Comparison of ENCODE assay signal across 32 cellular contexts in the genomic region with DNA sequence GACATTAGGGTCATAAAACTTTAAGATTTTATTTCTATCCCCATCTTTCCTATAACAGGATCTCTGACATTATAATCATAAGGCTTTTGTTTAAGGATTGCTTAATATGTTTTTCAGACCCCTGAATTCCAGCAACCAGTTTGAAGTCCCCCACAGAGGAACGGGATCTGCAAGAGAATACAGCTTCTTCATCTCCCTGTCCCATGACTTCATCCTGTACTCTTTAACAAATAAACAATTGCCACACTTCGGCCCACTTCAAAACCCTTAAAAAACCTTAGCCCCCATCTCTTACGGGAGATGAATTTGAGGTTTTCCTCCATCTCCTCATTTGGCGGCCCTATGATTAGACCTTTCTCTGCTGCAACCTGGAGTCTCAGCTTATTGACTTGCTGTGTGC. TPM values are rescaled to one million over a fixed set of nuclear protein-coding genes. Genes with fewer than 3 reads are reported as not detected.
"Had no signal": no experiment of that assay in that cellular context is flagged by ENCODE, and none has a peak within 500 bp of the region (broad histone marks: within the 10 kb centered on the region; RNA-seq: fewer than 3 reads in every experiment).

No MANE protein-coding gene starts in this region.

- H3K27me3 Mint-ChIP-seq: activated B cell treated with CpG ODN at 0.5 μM for 24 hours; activated CD4-positive, alpha-beta T cell treated with anti-CD3 and anti-CD28 coated beads for 36 hours; activated CD8-positive, alpha-beta memory T cell treated with anti-CD3 and anti-CD28 coated beads, Interleukin-2, amount 10 ng/mL, durations not matched to agents 7 days and 5 days; activated naive CD8-positive, alpha-beta T cell treated with anti-CD3 and anti-CD28 coated beads for 36 hours; brain; dendritic cell treated with granulocyte-macrophage colony-stimulating factor and Interleukin-4, amounts not matched to agents 40 ng/mL and 50 ng/mL, for 4 days; natural killer cell treated with Interleukin-12 subunit alpha and Interleukin-12 subunit beta and Interleukin-15 and Interleukin-18, amount 100 ng/mL, for 72 hours; type B pancreatic cell had no signal

- H3K4me3 ChIP-seq: adrenal gland, esophagus muscularis mucosa, heart left ventricle, left lung, lower lobe of right lung, mucosa of descending colon, skin epidermis, thoracic aorta, vagina had no signal

- H3K27ac ChIP-seq: adrenal gland, esophagus muscularis mucosa, foreskin keratinocyte, heart left ventricle, left lung, lower lobe of right lung, skin epidermis, thoracic aorta, vagina had no signal

- H3K9me3 Mint-ChIP-seq: activated B cell treated with CpG ODN at 0.5 μM for 24 hours; activated naive CD4-positive, alpha-beta T cell treated with anti-CD3 and anti-CD28 coated beads for 36 hours; activated naive CD8-positive, alpha-beta T cell treated with anti-CD3 and anti-CD28 coated beads for 36 hours; activated T-cell treated with anti-CD3 and anti-CD28 coated beads, Interleukin-2, amount 50 U/mL, for 72 hours; dendritic cell treated with granulocyte-macrophage colony-stimulating factor and Interleukin-4, amounts not matched to agents 40 ng/mL and 50 ng/mL, for 4 days; natural killer cell treated with Interleukin-12 subunit alpha and Interleukin-12 subunit beta and Interleukin-15 and Interleukin-18, amount 100 ng/mL, for 72 hours; type B pancreatic cell had no signal

- H3K27me3 ChIP-seq: adrenal gland, esophagus muscularis mucosa, foreskin keratinocyte, heart left ventricle, left lung, vagina had no signal

- H3K9me3 ChIP-seq: adrenal gland, esophagus muscularis mucosa, heart left ventricle, left lung, lower lobe of right lung, mucosa of descending colon, thoracic aorta, vagina had no signal

- FAIRE-seq: islet of Langerhans had no signal

- H3K4me1 ChIP-seq: adrenal gland, esophagus muscularis mucosa, foreskin keratinocyte, heart left ventricle, left lung, lower lobe of right lung, vagina had no signal

- H3K4me3 Mint-ChIP-seq: activated B cell treated with CpG ODN at 0.5 μM for 24 hours; activated CD4-positive, alpha-beta T cell treated with anti-CD3 and anti-CD28 coated beads for 36 hours; activated CD8-positive, alpha-beta memory T cell treated with anti-CD3 and anti-CD28 coated beads, Interleukin-2, amount 10 ng/mL, durations not matched to agents 7 days and 5 days; activated CD8-positive, alpha-beta T cell treated with anti-CD3 and anti-CD28 coated beads, Interleukin-2, amount 10 ng/mL, durations not matched to agents 7 days and 5 days; activated naive CD4-positive, alpha-beta T cell treated with anti-CD3 and anti-CD28 coated beads for 36 hours; activated naive CD8-positive, alpha-beta T cell treated with anti-CD3 and anti-CD28 coated beads for 36 hours; activated T-cell treated with anti-CD3 and anti-CD28 coated beads, Interleukin-2, amount 50 U/mL, for 72 hours; brain; dendritic cell treated with granulocyte-macrophage colony-stimulating factor and Interleukin-4, amounts not matched to agents 40 ng/mL and 50 ng/mL, for 4 days; natural killer cell treated with Interleukin-12 subunit alpha and Interleukin-12 subunit beta and Interleukin-15 and Interleukin-18, amount 100 ng/mL, for 72 hours; type B pancreatic cell had no signal

- DNase-seq: activated B cell treated with CpG ODN at 0.5 μM for 24 hours; activated CD4-positive, alpha-beta T cell treated with anti-CD3 and anti-CD28 coated beads for 36 hours; activated CD8-positive, alpha-beta memory T cell treated with anti-CD3 and anti-CD28 coated beads, Interleukin-2, amount 10 ng/mL, durations not matched to agents 7 days and 5 days; activated CD8-positive, alpha-beta T cell treated with anti-CD3 and anti-CD28 coated beads, Interleukin-2, amount 10 ng/mL, durations not matched to agents 7 days and 5 days; activated effector memory CD4-positive, alpha-beta T cell treated with anti-CD3 and anti-CD28 coated beads, Interleukin-2, amount 50 U/mL, for 16 hours; activated naive CD4-positive, alpha-beta T cell treated with anti-CD3 and anti-CD28 coated beads for 36 hours; activated naive CD8-positive, alpha-beta T cell treated with anti-CD3 and anti-CD28 coated beads for 36 hours; activated T-cell treated with anti-CD3 and anti-CD28 coated beads, Interleukin-2, amount 50 U/mL, for 72 hours; adrenal gland; aorta; effector CD4-positive, alpha-beta T cell; foreskin keratinocyte; heart left ventricle; hypothalamus; left lung; lower lobe of right lung; mesendoderm; mucosa of descending colon; stimulated activated CD4-positive, alpha-beta T cell treated with anti-CD3 and anti-CD28 coated beads, Interleukin-12 subunit alpha, Interleukin-12 subunit beta, amount 100 ng/mL, for 4 hours; stimulated activated CD4-positive, alpha-beta T cell treated with anti-CD3 and anti-CD28 coated beads, Interleukin-4, amount 100 ng/mL, for 1 hour; stimulated activated naive CD8-positive, alpha-beta T cell treated with anti-CD3 and anti-CD28 coated beads, Interleukin-15, Interleukin-2, amounts not matched to agents 100 U/mL and 50 U/mL, for 24 hours; T-helper 2 cell had no signal

- H3K27ac Mint-ChIP-seq: activated B cell treated with CpG ODN at 0.5 μM for 24 hours; activated CD4-positive, alpha-beta T cell treated with anti-CD3 and anti-CD28 coated beads for 36 hours; activated CD8-positive, alpha-beta memory T cell treated with anti-CD3 and anti-CD28 coated beads, Interleukin-2, amount 10 ng/mL, durations not matched to agents 7 days and 5 days; activated CD8-positive, alpha-beta T cell treated with anti-CD3 and anti-CD28 coated beads, Interleukin-2, amount 10 ng/mL, durations not matched to agents 7 days and 5 days; activated naive CD4-positive, alpha-beta T cell treated with anti-CD3 and anti-CD28 coated beads for 36 hours; activated naive CD8-positive, alpha-beta T cell treated with anti-CD3 and anti-CD28 coated beads for 36 hours; activated T-cell treated with anti-CD3 and anti-CD28 coated beads, Interleukin-2, amount 50 U/mL, for 72 hours; brain; dendritic cell treated with granulocyte-macrophage colony-stimulating factor and Interleukin-4, amounts not matched to agents 40 ng/mL and 50 ng/mL, for 4 days; natural killer cell treated with Interleukin-12 subunit alpha and Interleukin-12 subunit beta and Interleukin-15 and Interleukin-18, amount 100 ng/mL, for 72 hours; type B pancreatic cell had no signal

- H3K36me3 Mint-ChIP-seq: brain; natural killer cell treated with Interleukin-12 subunit alpha and Interleukin-12 subunit beta and Interleukin-15 and Interleukin-18, amount 100 ng/mL, for 72 hours; type B pancreatic cell had no signal

- H3K4me1 Mint-ChIP-seq: activated CD4-positive, alpha-beta T cell treated with anti-CD3 and anti-CD28 coated beads for 36 hours; brain had no signal

- H3K36me3 ChIP-seq: adrenal gland, esophagus muscularis mucosa, left lung, lower lobe of right lung, thoracic aorta, vagina had no signal

- ATAC-seq: activated CD4-positive, alpha-beta T cell treated with anti-CD3 and anti-CD28 coated beads for 36 hours; activated CD8-positive, alpha-beta memory T cell treated with anti-CD3 and anti-CD28 coated beads, Interleukin-2, amount 10 ng/mL, durations not matched to agents 7 days and 5 days; activated CD8-positive, alpha-beta T cell treated with anti-CD3 and anti-CD28 coated beads, Interleukin-2, amount 10 ng/mL, durations not matched to agents 7 days and 5 days; activated T-cell treated with anti-CD3 and anti-CD28 coated beads, Interleukin-2, amount 50 U/mL, for 72 hours; foreskin keratinocyte; heart left ventricle; left lung; lower lobe of right lung; mucosa of descending colon; natural killer cell treated with Interleukin-12 subunit alpha and Interleukin-12 subunit beta and Interleukin-15 and Interleukin-18, amount 100 ng/mL, for 72 hours; sciatic nerve; stimulated activated naive CD8-positive, alpha-beta T cell treated with anti-CD3 and anti-CD28 coated beads, Interleukin-15, Interleukin-2, amounts not matched to agents 100 U/mL and 50 U/mL, for 24 hours had no signal

RNA-seq across cellular contexts. Expression of a gene that starts 44.7 kb away (rescaled TPM):
- total RNA-seq: vagina had no signal
